Comparison of ENCODE assay signal across 14 cellular contexts in genomic region chr2:239093487-239093886, GRCh38.
DNase-seq lines count a peak whose midpoint lies in the region; ATAC-seq and TF ChIP-seq lines count a peak whose summit lies in the region.
"Had no signal": no experiment of that assay in that cellular context is flagged by ENCODE, and none has a peak within 500 bp of the region (broad histone marks: within the 10 kb centered on the region; RNA-seq: fewer than 3 reads in every experiment).

No MANE protein-coding gene starts in this region.

- H3K4me1 ChIP-seq in SK-N-SH (ENCODE audit: control insufficient read depth in 1 of 2, insufficient read depth in 2 of 2, low read depth in 1 of 2, low read length in 1 of 2) (peaks cover 0 to 70% of the 10 kb centered on the region in 2 experiments; a peak in 1 of 4 replicates), HAP-1 (peaks cover 11% of the 10 kb centered on the region)

- H3K79me2 ChIP-seq in SK-N-SH (ENCODE audit: insufficient read depth) = no peaks in the 10 kb centered on the region

- H3K9me3 ChIP-seq in SK-N-SH (no peaks in the 10 kb centered on the region), HAP-1 (no peaks in the 10 kb centered on the region)

- peaks cover 0 to 2% of the 10 kb centered on the region in 2 experiments for H3K36me3 ChIP-seq in SK-N-SH (replicated peaks in 1 of 2; ENCODE audit: control insufficient read depth in 1 of 2, insufficient read depth in 2 of 2, low read length in 1 of 2)
- no peaks in the 10 kb centered on the region for H3K36me3 ChIP-seq in HAP-1 (replicated peaks)

- no peak; the same call in 1 of the 2 replicates for TF ChIP-seq RAD21 in SK-N-SH (IDR thresholded peaks at IDR 0.05; ENCODE audit: low read length)

- H3K4me3 ChIP-seq in SK-N-SH (ENCODE audit: low read depth in 2 of 2, low read length in 1 of 2) (no peak overlapping the region), HAP-1 (no peak overlapping the region), dorsolateral prefrontal cortex (no peak overlapping the region)
- H3K4me3 ChIP-seq: GM23338 had no signal

- POLR2A ChIA-PET in SK-N-SH (lab: Yijun Ruan, JAX) = interaction anchor here (0.9 to 1.1 kb wide), 4 partner anchors 10 to 54 kb away, joined by 3 to 5 read pairs (median 4); no protein-coding TSS in a partner anchor

- H3K9me2 ChIP-seq in SK-N-SH = no peaks in the 10 kb centered on the region

- H3F3A ChIP-seq in SK-N-SH (replicated peaks; ENCODE audit: insufficient read depth) = no peaks in the 10 kb centered on the region

- H3K27ac ChIP-seq in SK-N-SH (ENCODE audit: low read depth in 2 of 2, low read length in 1 of 2) (peak overlapping the region in 1 of 2 experiments; percentile 95; a peak in 2 of 4 replicates), dorsolateral prefrontal cortex (peak overlapping the region in 37 of 59 donors; percentile 1 to 73 (median 39))

- H3K4me2 ChIP-seq in SK-N-SH = no peak overlapping the region
- H3K4me2 ChIP-seq: GM23338 had no signal

- CTCF ChIA-PET in SK-N-SH (lab: Yijun Ruan, JAX) = interaction anchor here (0.7 to 8.1 kb wide), 14 partner anchors 9 to 904 kb away, joined by 3 to 101 read pairs (median 4); no protein-coding TSS in a partner anchor

- no peak overlapping the region for H3K9ac ChIP-seq in SK-N-SH

- TF ChIP-seq EP300 in SK-N-SH (IDR thresholded peaks at IDR 0.05; ENCODE audit: borderline replicate concordance in 1 of 2, low read depth in 1 of 2, low read length in 1 of 2) = peak in 1 of 2 experiments; percentile 61; a peak in 1 of 4 replicates

- no peaks in the 10 kb centered on the region for H3K27me3 ChIP-seq in SK-N-SH (ENCODE audit: insufficient read depth)
- no peaks in the 10 kb centered on the region for H3K27me3 ChIP-seq in HAP-1 (ENCODE audit: low read depth)
- no peaks in the 10 kb centered on the region for H3K27me3 ChIP-seq in dorsolateral prefrontal cortex

- intact Hi-C loops in dorsolateral prefrontal cortex (cut with DNase I) = loop anchor here in 1 of 2 donors (5.0 kb wide), 1 partner anchor 41 kb away; no protein-coding TSS in a partner anchor

- H4K20me1 ChIP-seq in SK-N-SH (ENCODE audit: insufficient read depth) = no peaks in the 10 kb centered on the region

- 83% methylated on average over 6 of the region's 8 CpGs for WGBS in SK-N-SH (ENCODE audit: low lambda C conversion rate)

- ATAC-seq in SK-N-SH treated with all-trans-retinoic acid at 6 μM for 48 hours = no peak; the same call in 2 of the 3 replicates
- no peak for ATAC-seq in HG03354 (IDR thresholded peaks at IDR 0.05; ENCODE audit: poor library complexity, severe bottlenecking, unreplicated experiment)

- no peak overlapping the region for H2AFZ ChIP-seq in SK-N-SH (ENCODE audit: low read depth)
- H2AFZ ChIP-seq: GM23338 had no signal

- TF ChIP-seq CTCF in SK-N-SH (IDR thresholded peaks at IDR 0.05) (no peak), dorsolateral prefrontal cortex (IDR thresholded peaks at IDR 0.05 in 54 of 56, conservative IDR thresholded peaks at IDR 0.05 in 2 of 56; ENCODE audit: low read depth in 1 of 56, partially characterized antibody in 56 of 56) (no peak)

- in situ Hi-C loops in HAP-1 (cut with MboI; ENCODE audit: low sequenced_read_pairs) = no loop called here

- DNase-seq in SK-N-SH = peak; percentile 86
- DNase-seq in HAP-1 (ENCODE audit: low spot score in 2 of 2) = peak; percentile 12 to 45
- DNase-seq in dorsolateral prefrontal cortex = no peak
- no peak for DNase-seq in SHP77 (lab: John Stamatoyannopoulos, UW)
- no peak for DNase-seq in DMS79 treated with DMSO at 0.1 percent for 48 hours (lab: John Stamatoyannopoulos, UW)
- DNase-seq: CD4-positive, alpha-beta T cell; CD8-positive, alpha-beta memory T cell; DMS 273 treated with DMSO at 0.1 percent for 48 hours; DMS79; GF-D8; H9 had no signal

TF ChIP-seq in SK-N-SH, 30 proteins besides CTCF, POLR2A, EP300 and RAD21:
- peak; percentile 42; the same call in 1 of the 2 replicates for TF ChIP-seq RCOR1 (IDR thresholded peaks at IDR 0.05; ENCODE audit: low read length)
- TF ChIP-seq MXI1 (IDR thresholded peaks at IDR 0.05; ENCODE audit: low read depth, low read length) = peak; percentile 91
- no peak for TF ChIP-seq SMC3 (IDR thresholded peaks at IDR 0.05; ENCODE audit: low read depth, low read length)
- TF ChIP-seq FOXJ3 (CRISPR knock-in tag; IDR thresholded peaks at IDR 0.05) = no peak
- no peak for TF ChIP-seq RXRA (IDR thresholded peaks at IDR 0.05; ENCODE audit: borderline replicate concordance, low read depth)

TF ChIP-seq in SK-N-SH treated with all-trans-retinoic acid at 6 μM for 48 hours, 23 proteins besides CTCF, POLR2A, EP300 and RAD21 (continues in another document):
- TF ChIP-seq RARB (CRISPR knock-in tag; IDR thresholded peaks at IDR 0.05) (no peak), PPARA (CRISPR knock-in tag; IDR thresholded peaks at IDR 0.05; ENCODE audit: borderline replicate concordance) (no peak), ZFP30 (CRISPR knock-in tag; IDR thresholded peaks at IDR 0.05) (no peak), TSHZ2 (CRISPR knock-in tag; IDR thresholded peaks at IDR 0.05) (no peak), ZNF565 (CRISPR knock-in tag; conservative IDR thresholded peaks at IDR 0.05; ENCODE audit: low read depth) (no peak), TOX (CRISPR knock-in tag; IDR thresholded peaks at IDR 0.05; ENCODE audit: borderline replicate concordance) (no peak), TCF4 (CRISPR knock-in tag; IDR thresholded peaks at IDR 0.05; ENCODE audit: borderline replicate concordance) (no peak), BACH2 (CRISPR knock-in tag; IDR thresholded peaks at IDR 0.05; ENCODE audit: borderline replicate concordance) (no peak), ESRRG (CRISPR knock-in tag; IDR thresholded peaks at IDR 0.05) (no peak), OSR1 (CRISPR knock-in tag; IDR thresholded peaks at IDR 0.05) (no peak), POU6F1 (CRISPR knock-in tag; IDR thresholded peaks at IDR 0.05; ENCODE audit: borderline replicate concordance, low read depth) (no peak), CSDC2 (CRISPR knock-in tag; IDR thresholded peaks at IDR 0.05) (no peak), ZNF8 (CRISPR knock-in tag; IDR thresholded peaks at IDR 0.05) (no peak), CREB5 (CRISPR knock-in tag; IDR thresholded peaks at IDR 0.05; ENCODE audit: low read depth) (no peak)

Comparison
In these comparisons a context has a peak if more than half of its experiments do, and no peak if none do; other contexts are left out.
1. DNase-seq: peak in SK-N-SH (single experiment) and HAP-1 (2 of 2); none in dorsolateral prefrontal cortex (0 of 10), SHP77 (0 of 2) and DMS79 treated with DMSO at 0.1 percent for 48 hours (single experiment).